In genomic region chr1:168466703-168467081, GRCh38 we compare ENCODE assay signal across 8 cellular contexts.
A peak's percentile ranks its signal among the peaks of the same experiment; 100 is the strongest.
DNase-seq lines count a peak whose midpoint lies in the region; ATAC-seq and TF ChIP-seq lines count a peak whose summit lies in the region.

No MANE protein-coding gene starts in this region.

- H3K9me3 ChIP-seq in CD8-positive, alpha-beta memory T cell (ENCODE audit: low read length), result peaks cover under 1% of the 10 kb centered on the region
- H3K9me3 ChIP-seq in KOPT-K1 (ENCODE audit: insufficient read depth, low read length, poor library complexity, severe bottlenecking) (peaks cover 9% of the 10 kb centered on the region), left lung (peaks cover 0 to under 1% of the 10 kb centered on the region in 2 donors), MG63 (no peaks in the 10 kb centered on the region; the same call in 1 of the 2 replicates)

- no peak for TF ChIP-seq CTCF in left lung (IDR thresholded peaks at IDR 0.05)

- no peaks in the 10 kb centered on the region for H3K27me3 Mint-ChIP-seq in CD8-positive, alpha-beta memory T cell

- peaks cover 65 to 69% (median 68%) of the 10 kb centered on the region in 3 donors for H3K4me1 Mint-ChIP-seq in CD8-positive, alpha-beta memory T cell

- peaks cover 54% of the 10 kb centered on the region for H3K4me1 ChIP-seq in CD8-positive, alpha-beta memory T cell (ENCODE audit: insufficient read depth, low read length)
- H3K4me1 ChIP-seq in left lung, result peaks cover 10 to 44% of the 10 kb centered on the region in 2 donors

- peak overlapping the region in 6 of 7 donors; percentile 53 to 78 (median 66) for H3K4me3 Mint-ChIP-seq in CD8-positive, alpha-beta memory T cell

- CTCF ChIA-PET in CD8-positive, alpha-beta memory T cell (lab: Charles Lee), result interaction anchor here (0.8 to 2.2 kb wide), 2 partner anchors 12 to 27 kb away, joined by 3 to 6 read pairs; no protein-coding TSS in a partner anchor

- peak overlapping the region; percentile 55 to 97 (median 76) for H3K27ac Mint-ChIP-seq in CD8-positive, alpha-beta memory T cell

- H3K9me3 Mint-ChIP-seq in CD8-positive, alpha-beta memory T cell, result peaks cover 0 to 4% (median under 1%) of the 10 kb centered on the region in 5 donors

- peaks cover 0 to 18% (median under 1%) of the 10 kb centered on the region in 3 donors for H3K36me3 Mint-ChIP-seq in CD8-positive, alpha-beta memory T cell

- ATAC-seq in GM19452 (IDR thresholded peaks at IDR 0.05; ENCODE audit: unreplicated experiment) (peak; percentile 55), left lung (peak; percentile 46)

- H3K27ac ChIP-seq in CD8-positive, alpha-beta memory T cell (ENCODE audit: low read depth, low read length), result no peak overlapping the region
- peak overlapping the region; percentile 70 for H3K27ac ChIP-seq in KOPT-K1 (ENCODE audit: low read depth, low read length, poor library complexity, severe bottlenecking)
- no peak overlapping the region for H3K27ac ChIP-seq in left lung

- no peaks in the 10 kb centered on the region for H3K27me3 ChIP-seq in CD8-positive, alpha-beta memory T cell (ENCODE audit: insufficient read depth, low read length, poor library complexity, severe bottlenecking)
- H3K27me3 ChIP-seq in left lung (no peaks in the 10 kb centered on the region), MG63 (no peaks in the 10 kb centered on the region)

- intact Hi-C loops in left lung (cut with DNase I), result no loop called here

- POLR2A ChIA-PET in CD8-positive, alpha-beta memory T cell (lab: Charles Lee), result interaction anchor here (1.0 to 1.6 kb wide), 2 partner anchors 21 to 27 kb away, joined by 3 read pairs; no protein-coding TSS in a partner anchor

- no peak for DNase-seq in CD8-positive, alpha-beta memory T cell
- DNase-seq in left lung (no peak), NCI-H1436 (lab: John Stamatoyannopoulos, UW) (no peak), D341Med (ENCODE audit: low spot score) (no peak), MG63 (no peak), NCI-H2196 treated with DMSO at 0.1 percent for 48 hours (lab: John Stamatoyannopoulos, UW; ENCODE audit: unreplicated experiment) (no peak)

- no peak overlapping the region for H3K4me3 ChIP-seq in CD8-positive, alpha-beta memory T cell (ENCODE audit: low read length)
- no peak overlapping the region for H3K4me3 ChIP-seq in left lung
- no peak overlapping the region for H3K4me3 ChIP-seq in MG63

- H3K36me3 ChIP-seq in CD8-positive, alpha-beta memory T cell (ENCODE audit: insufficient read depth, low read length), result no peaks in the 10 kb centered on the region
- H3K36me3 ChIP-seq in KOPT-K1 (ENCODE audit: insufficient read depth, low read length) (no peaks in the 10 kb centered on the region), left lung (no peaks in the 10 kb centered on the region), MG63 (no peaks in the 10 kb centered on the region)
